8 cellular contexts compared by ENCODE assay signal in genomic region chr4:110211007-110211769, GRCh38. TPM values are rescaled to one million over a fixed set of nuclear protein-coding genes. Genes with fewer than 3 reads are reported as not detected.
A peak's percentile ranks its signal among the peaks of the same experiment; 100 is the strongest.
DNase-seq lines count a peak whose midpoint lies in the region; ATAC-seq lines count a peak whose summit lies in the region.

No MANE protein-coding gene starts in this region.

- peak overlapping the region; percentile 65 for H3K4me3 ChIP-seq in endocrine pancreas (ENCODE audit: control insufficient read depth, insufficient read depth, low read length)

- H3K27me3 ChIP-seq in endocrine pancreas (ENCODE audit: control insufficient read depth, insufficient read depth, low read length): no peaks in the 10 kb centered on the region

- no peaks in the 10 kb centered on the region for H3K9me3 ChIP-seq in endocrine pancreas (ENCODE audit: control insufficient read depth, low read length)

- ATAC-seq in activated naive CD8-positive, alpha-beta T cell treated with anti-CD3 and anti-CD28 coated beads, Interleukin-2, amount 10 ng/mL, durations not matched to agents 7 days and 5 days (ENCODE audit: low read depth): peak; percentile 60
- ATAC-seq in GM21447 (IDR thresholded peaks at IDR 0.05; ENCODE audit: unreplicated experiment): peak; percentile 83
- ATAC-seq in T-cell (replicated peaks in 1 of 4): peak; percentile 60 to 77 (median 62)
- ATAC-seq in naive thymus-derived CD8-positive, alpha-beta T cell: peak; percentile 69 to 71

- H3K36me3 Mint-ChIP-seq in activated naive CD8-positive, alpha-beta T cell treated with anti-CD3 and anti-CD28 coated beads, Interleukin-2, amount 10 ng/mL, durations not matched to agents 7 days and 5 days: no peaks in the 10 kb centered on the region
- H3K36me3 Mint-ChIP-seq in activated naive CD8-positive, alpha-beta T cell treated with anti-CD3 and anti-CD28 coated beads for 36 hours: no peaks in the 10 kb centered on the region
- no peaks in the 10 kb centered on the region for H3K36me3 Mint-ChIP-seq in T-cell
- H3K36me3 Mint-ChIP-seq in naive thymus-derived CD8-positive, alpha-beta T cell: no peaks in the 10 kb centered on the region
- no peaks in the 10 kb centered on the region for H3K36me3 Mint-ChIP-seq in activated T-helper 1 cell treated with anti-CD3 and anti-CD28 coated beads, Interleukin-12 subunit alpha, Interleukin-12 subunit beta, Interleukin-2, Interleukin-4 antibody, amounts not matched to agents 30 ng/mL and 10 ng/mL and 1 ng/mL, durations not matched to agents 14 hours and 24 hours and 36 hours (ENCODE audit: low read depth)

- no peak for DNase-seq in activated naive CD8-positive, alpha-beta T cell treated with anti-CD3 and anti-CD28 coated beads, Interleukin-2, amount 10 ng/mL, durations not matched to agents 7 days and 5 days
- no peak for DNase-seq in activated naive CD8-positive, alpha-beta T cell treated with anti-CD3 and anti-CD28 coated beads for 36 hours
- DNase-seq in HPDE6-E6E7 (ENCODE audit: extremely low spot score) (peak; percentile 32), T-cell (peak in 13 of 34 experiments; percentile 4 to 35 (median 26))
- peak in 7 of 10 donors; percentile 17 to 66 (median 52) for DNase-seq in naive thymus-derived CD8-positive, alpha-beta T cell
- no peak for DNase-seq in activated T-helper 1 cell treated with anti-CD3 and anti-CD28 coated beads, Interleukin-12 subunit alpha, Interleukin-12 subunit beta, Interleukin-2, Interleukin-4 antibody, amounts not matched to agents 30 ng/mL and 10 ng/mL and 1 ng/mL, durations not matched to agents 14 hours and 24 hours and 36 hours (ENCODE audit: low spot score)

- intact Hi-C loops in activated T-helper 1 cell treated with anti-CD3 and anti-CD28 coated beads, Interleukin-12 subunit alpha, Interleukin-12 subunit beta, Interleukin-2, Interleukin-4 antibody, amounts not matched to agents 30 ng/mL and 10 ng/mL and 1 ng/mL, durations not matched to agents 14 hours and 24 hours and 36 hours (cut with micrococcal nuclease): loop anchor here (1.0 to 5.0 kb wide), 5 partner anchors 13 to 306 kb away; partner anchors contain the start of gene ELOVL6

- no peak overlapping the region for H3K9ac ChIP-seq in endocrine pancreas (ENCODE audit: control insufficient read depth, insufficient read depth, low read length)

- no peaks in the 10 kb centered on the region for H3K36me3 ChIP-seq in endocrine pancreas (ENCODE audit: control insufficient read depth, insufficient read depth, low read length)

- CTCF ChIA-PET in T-cell (lab: Charles Lee): interaction anchor here (0.6 to 1.9 kb wide), 12 partner anchors 15 to 390 kb away, joined by 3 to 18 read pairs (median 4); no protein-coding TSS in a partner anchor

- no peaks in the 10 kb centered on the region for H3K4me1 ChIP-seq in endocrine pancreas (ENCODE audit: control insufficient read depth, insufficient read depth, low read length)

- H3K9me3 Mint-ChIP-seq in activated naive CD8-positive, alpha-beta T cell treated with anti-CD3 and anti-CD28 coated beads, Interleukin-2, amount 10 ng/mL, durations not matched to agents 7 days and 5 days: no peaks in the 10 kb centered on the region
- H3K9me3 Mint-ChIP-seq in activated naive CD8-positive, alpha-beta T cell treated with anti-CD3 and anti-CD28 coated beads for 36 hours: no peaks in the 10 kb centered on the region
- no peaks in the 10 kb centered on the region for H3K9me3 Mint-ChIP-seq in T-cell
- H3K9me3 Mint-ChIP-seq in naive thymus-derived CD8-positive, alpha-beta T cell: no peaks in the 10 kb centered on the region
- H3K9me3 Mint-ChIP-seq in activated T-helper 1 cell treated with anti-CD3 and anti-CD28 coated beads, Interleukin-12 subunit alpha, Interleukin-12 subunit beta, Interleukin-2, Interleukin-4 antibody, amounts not matched to agents 30 ng/mL and 10 ng/mL and 1 ng/mL, durations not matched to agents 14 hours and 24 hours and 36 hours: no peaks in the 10 kb centered on the region

- peaks cover 2% of the 10 kb centered on the region for H3K4me1 Mint-ChIP-seq in activated naive CD8-positive, alpha-beta T cell treated with anti-CD3 and anti-CD28 coated beads, Interleukin-2, amount 10 ng/mL, durations not matched to agents 7 days and 5 days
- H3K4me1 Mint-ChIP-seq in activated naive CD8-positive, alpha-beta T cell treated with anti-CD3 and anti-CD28 coated beads for 36 hours: peaks cover 3% of the 10 kb centered on the region
- H3K4me1 Mint-ChIP-seq in T-cell: peaks cover 0 to 3% (median 3%) of the 10 kb centered on the region in 3 donors
- H3K4me1 Mint-ChIP-seq in naive thymus-derived CD8-positive, alpha-beta T cell: peaks cover 0 to 4% (median under 1%) of the 10 kb centered on the region in 4 donors
- peaks cover 11% of the 10 kb centered on the region for H3K4me1 Mint-ChIP-seq in activated T-helper 1 cell treated with anti-CD3 and anti-CD28 coated beads, Interleukin-12 subunit alpha, Interleukin-12 subunit beta, Interleukin-2, Interleukin-4 antibody, amounts not matched to agents 30 ng/mL and 10 ng/mL and 1 ng/mL, durations not matched to agents 14 hours and 24 hours and 36 hours (ENCODE audit: low read depth)

- POLR2A ChIA-PET in activated naive CD8-positive, alpha-beta T cell treated with anti-CD3 and anti-CD28 coated beads, Interleukin-2, amount 10 ng/mL, durations not matched to agents 7 days and 5 days (lab: Charles Lee): no interaction called here
- POLR2A ChIA-PET in T-cell (lab: Charles Lee): interaction anchor here in 1 of 2 donors (0.5 kb wide), 1 partner anchor 161 kb away, joined by 3 read pairs; no protein-coding TSS in a partner anchor
- POLR2A ChIA-PET in naive thymus-derived CD8-positive, alpha-beta T cell (lab: Charles Lee): no interaction called here

- no peak overlapping the region for H3K4me3 Mint-ChIP-seq in activated naive CD8-positive, alpha-beta T cell treated with anti-CD3 and anti-CD28 coated beads, Interleukin-2, amount 10 ng/mL, durations not matched to agents 7 days and 5 days
- H3K4me3 Mint-ChIP-seq in activated naive CD8-positive, alpha-beta T cell treated with anti-CD3 and anti-CD28 coated beads for 36 hours: no peak overlapping the region
- H3K4me3 Mint-ChIP-seq in T-cell: no peak overlapping the region
- H3K4me3 Mint-ChIP-seq in naive thymus-derived CD8-positive, alpha-beta T cell: peak overlapping the region in 1 of 10 donors; percentile 66
- no peak overlapping the region for H3K4me3 Mint-ChIP-seq in activated T-helper 1 cell treated with anti-CD3 and anti-CD28 coated beads, Interleukin-12 subunit alpha, Interleukin-12 subunit beta, Interleukin-2, Interleukin-4 antibody, amounts not matched to agents 30 ng/mL and 10 ng/mL and 1 ng/mL, durations not matched to agents 14 hours and 24 hours and 36 hours

- H3K27me3 Mint-ChIP-seq in activated naive CD8-positive, alpha-beta T cell treated with anti-CD3 and anti-CD28 coated beads, Interleukin-2, amount 10 ng/mL, durations not matched to agents 7 days and 5 days: peaks cover 2% of the 10 kb centered on the region
- no peaks in the 10 kb centered on the region for H3K27me3 Mint-ChIP-seq in activated naive CD8-positive, alpha-beta T cell treated with anti-CD3 and anti-CD28 coated beads for 36 hours
- H3K27me3 Mint-ChIP-seq in T-cell: peaks cover 0 to 3% of the 10 kb centered on the region in 2 donors
- peaks cover 0 to under 1% (median 0%) of the 10 kb centered on the region in 5 donors for H3K27me3 Mint-ChIP-seq in naive thymus-derived CD8-positive, alpha-beta T cell
- peaks cover 4% of the 10 kb centered on the region for H3K27me3 Mint-ChIP-seq in activated T-helper 1 cell treated with anti-CD3 and anti-CD28 coated beads, Interleukin-12 subunit alpha, Interleukin-12 subunit beta, Interleukin-2, Interleukin-4 antibody, amounts not matched to agents 30 ng/mL and 10 ng/mL and 1 ng/mL, durations not matched to agents 14 hours and 24 hours and 36 hours (ENCODE audit: insufficient read depth)

- no peak overlapping the region for H3K27ac Mint-ChIP-seq in activated naive CD8-positive, alpha-beta T cell treated with anti-CD3 and anti-CD28 coated beads, Interleukin-2, amount 10 ng/mL, durations not matched to agents 7 days and 5 days
- H3K27ac Mint-ChIP-seq in activated naive CD8-positive, alpha-beta T cell treated with anti-CD3 and anti-CD28 coated beads for 36 hours: no peak overlapping the region
- H3K27ac Mint-ChIP-seq in T-cell: no peak overlapping the region
- no peak overlapping the region for H3K27ac Mint-ChIP-seq in naive thymus-derived CD8-positive, alpha-beta T cell
- H3K27ac Mint-ChIP-seq in activated T-helper 1 cell treated with anti-CD3 and anti-CD28 coated beads, Interleukin-12 subunit alpha, Interleukin-12 subunit beta, Interleukin-2, Interleukin-4 antibody, amounts not matched to agents 30 ng/mL and 10 ng/mL and 1 ng/mL, durations not matched to agents 14 hours and 24 hours and 36 hours: no peak overlapping the region

RNA-seq across cellular contexts. Expression of gene ELOVL6, which starts 12.8 kb away (rescaled TPM):
- 10 to 100 TPM in 1 of 2 experiments, 1 to 10 TPM in 1; 9.9 to 14.6 TPM for total RNA-seq in activated naive CD8-positive, alpha-beta T cell treated with anti-CD3 and anti-CD28 coated beads, Interleukin-2, amount 10 ng/mL, durations not matched to agents 7 days and 5 days
- total RNA-seq in activated naive CD8-positive, alpha-beta T cell treated with anti-CD3 and anti-CD28 coated beads for 36 hours: 10 to 100 TPM in 1 of 2 experiments, 1 to 10 TPM in 1; 8.4 to 13.3 TPM
- total RNA-seq in T-cell: 1 to 10 TPM; 1.1 to 2.9 (median 2.0) TPM
- total RNA-seq in naive thymus-derived CD8-positive, alpha-beta T cell: 1 to 10 TPM in 1 of 2 experiments, under 1 TPM in 1; 0.57 to 2.1 TPM
- polyA plus RNA-seq in naive thymus-derived CD8-positive, alpha-beta T cell: 1 to 10 TPM in 1 of 3 donors, under 1 TPM in 2; 0.11 to 3.0 (median 0.13) TPM
- 17.0 and 19.1 TPM in 2 replicates for total RNA-seq in activated T-helper 1 cell treated with anti-CD3 and anti-CD28 coated beads, Interleukin-12 subunit alpha, Interleukin-12 subunit beta, Interleukin-2, Interleukin-4 antibody, amounts not matched to agents 30 ng/mL and 10 ng/mL and 1 ng/mL, durations not matched to agents 14 hours and 24 hours and 36 hours

Comparison
In these comparisons a context has a peak if more than half of its experiments do, and no peak if none do; other contexts are left out.
1. DNase-seq: peak in HPDE6-E6E7 (single experiment) and naive thymus-derived CD8-positive, alpha-beta T cell (7 of 10); none in activated naive CD8-positive, alpha-beta T cell treated with anti-CD3 and anti-CD28 coated beads, Interleukin-2, amount 10 ng/mL, durations not matched to agents 7 days and 5 days (single experiment), activated naive CD8-positive, alpha-beta T cell treated with anti-CD3 and anti-CD28 coated beads for 36 hours (single experiment) and activated T-helper 1 cell treated with anti-CD3 and anti-CD28 coated beads, Interleukin-12 subunit alpha, Interleukin-12 subunit beta, Interleukin-2, Interleukin-4 antibody, amounts not matched to agents 30 ng/mL and 10 ng/mL and 1 ng/mL, durations not matched to agents 14 hours and 24 hours and 36 hours (single experiment).
2. Peak in every context shown above with its lines, with median percentiles within 50 percentile points of each other: ATAC-seq.